In the genomic region with DNA sequence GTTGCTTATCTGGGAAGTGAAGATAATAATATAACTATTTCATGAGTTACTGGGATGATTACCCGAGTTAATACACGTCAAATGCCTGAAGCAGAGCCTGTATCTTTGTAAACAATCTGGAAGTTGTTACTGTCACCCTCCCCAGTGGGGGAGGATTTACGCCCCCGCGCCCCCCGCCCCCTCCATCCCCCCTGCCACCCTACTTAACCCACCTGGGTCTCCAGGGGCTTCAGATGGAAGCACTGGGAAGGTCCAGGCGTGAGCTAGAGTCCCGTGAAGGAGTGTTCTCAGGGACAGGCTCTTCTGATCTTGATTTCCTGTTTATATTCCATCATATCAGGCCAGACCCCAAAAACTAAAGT, we compare ENCODE assay signal across 8 cellular contexts. TPM values are rescaled to one million over a fixed set of nuclear protein-coding genes. Genes with fewer than 3 reads are reported as not detected.
A peak's percentile ranks its signal among the peaks of the same experiment; 100 is the strongest.
DNase-seq lines count a peak whose midpoint lies in the region; ATAC-seq and TF ChIP-seq lines count a peak whose summit lies in the region.

No MANE protein-coding gene starts in this region.

- H3K4me1 ChIP-seq in Panc1 (ENCODE audit: control insufficient read depth, insufficient read depth, low read length) (peaks cover 9% of the 10 kb centered on the region), esophagus (ENCODE audit: control insufficient read depth in 2 of 2, insufficient read depth in 2 of 2, low read length in 1 of 2) (no peaks in the 10 kb centered on the region), rectal smooth muscle tissue (ENCODE audit: control insufficient read depth, insufficient read depth, low read length) (no peaks in the 10 kb centered on the region)

- H3K27me3 ChIP-seq in Panc1 (ENCODE audit: control insufficient read depth, insufficient read depth, low read length) (no peaks in the 10 kb centered on the region), esophagus (ENCODE audit: control insufficient read depth in 1 of 2, insufficient read depth in 2 of 2, low read length in 2 of 2) (no peaks in the 10 kb centered on the region), rectal smooth muscle tissue (ENCODE audit: control insufficient read depth, insufficient read depth, low read length) (no peaks in the 10 kb centered on the region)

- intact Hi-C loops in Panc1 (cut with micrococcal nuclease; ENCODE audit: unreplicated experiment): no loop called here

- WGBS in esophagus, 2 donors: 16 to 21% methylated on average over 8 of the region's 8 CpGs

- H3K9me3 ChIP-seq in Panc1 (ENCODE audit: control insufficient read depth, insufficient read depth, low read depth, low read length) (no peaks in the 10 kb centered on the region), esophagus (ENCODE audit: control insufficient read depth in 2 of 2, insufficient read depth in 1 of 2, low read depth in 1 of 2, low read length in 1 of 2) (no peaks in the 10 kb centered on the region)

- ATAC-seq in Panc1: no peak
- no peak for ATAC-seq in HG02852 (IDR thresholded peaks at IDR 0.05; ENCODE audit: unreplicated experiment)
- no peak for ATAC-seq in HG03457 (IDR thresholded peaks at IDR 0.05; ENCODE audit: unreplicated experiment)

- DNase-seq in GM12864 (ENCODE audit: low read depth) (no peak), Panc1 (ENCODE audit: low read depth, low spot score) (no peak), dedifferentiated amniotic fluid mesenchymal stem cell (ENCODE audit: extremely low spot score) (no peak), GM19238 (ENCODE audit: insufficient read length, low spot score) (no peak)

- CTCF ChIA-PET in Panc1 (lab: Charles Lee): interaction anchor here (1.9 kb wide), 2 partner anchors 12 to 130 kb away, joined by 9 to 14 read pairs; no protein-coding TSS in a partner anchor

- peak overlapping the region; percentile 67 for H3K4me3 ChIP-seq in GM12864 (ENCODE audit: low read depth, low read length)
- H3K4me3 ChIP-seq in Panc1 (ENCODE audit: low read depth in 2 of 2, low read length in 2 of 2): peak overlapping the region; percentile 90 to 98
- H3K4me3 ChIP-seq in esophagus (ENCODE audit: low read depth in 1 of 2, low read length in 2 of 2): peak overlapping the region in 1 of 2 donors; percentile 44
- peak overlapping the region; percentile 90 for H3K4me3 ChIP-seq in rectal smooth muscle tissue (ENCODE audit: low read length)

- TF ChIP-seq CTCF in GM12864 (IDR thresholded peaks at IDR 0.05; ENCODE audit: low read depth, low read length, missing control alignments) (no peak), Panc1 (IDR thresholded peaks at IDR 0.05) (no peak)

- no peak overlapping the region for H3K9ac ChIP-seq in rectal smooth muscle tissue (ENCODE audit: low read length)

- BruUV-seq in Panc1 (replicated peaks; lab: Mats Ljungman, UMichigan): no TSS peak

- H3K27ac ChIP-seq in Panc1 (ENCODE audit: low read length): peak overlapping the region; percentile 96
- H3K27ac ChIP-seq in esophagus (ENCODE audit: low read depth in 2 of 2, low read length in 1 of 2): peak overlapping the region; percentile 40 to 87
- H3K27ac ChIP-seq in rectal smooth muscle tissue (ENCODE audit: low read depth, low read length): no peak overlapping the region

- POLR2A ChIA-PET in Panc1 (lab: Charles Lee): interaction anchor here (0.7 kb wide), 1 partner anchor 65 kb away, joined by 10 read pairs; no protein-coding TSS in a partner anchor

- in situ Hi-C loops in Panc1 (cut with HindIII; ENCODE audit: low pct_unique_long_range_greater_than_20kb, low sequenced_read_pairs): no loop called here

- H3K36me3 ChIP-seq in Panc1 (ENCODE audit: control insufficient read depth, insufficient read depth, low read length) (peaks cover 6% of the 10 kb centered on the region; the same call in 1 of the 2 replicates), esophagus (ENCODE audit: control insufficient read depth in 2 of 2, insufficient read depth in 2 of 2, low read length in 1 of 2) (no peaks in the 10 kb centered on the region), rectal smooth muscle tissue (ENCODE audit: control insufficient read depth, insufficient read depth, low read length) (no peaks in the 10 kb centered on the region)

RNA-seq across cellular contexts. Expression of gene PPA1, which starts 0.7 kb away (rescaled TPM):
- 174 TPM for total RNA-seq in Panc1 (2021; ENCODE audit: unreplicated experiment)
- 105 TPM for polyA plus RNA-seq in Panc1 (2012; ENCODE audit: insufficient read length)
- polyA plus RNA-seq in esophagus: 100 to 1,000 TPM; 167 to 220 TPM

RNA-seq across cellular contexts. Expression of gene NPFFR1, which starts 49.9 kb away (rescaled TPM):
- 0.05 TPM for total RNA-seq in Panc1 (2021; ENCODE audit: unreplicated experiment)
- 0.04 TPM for polyA plus RNA-seq in Panc1 (2012; ENCODE audit: insufficient read length)
- polyA plus RNA-seq in esophagus: under 1 TPM; 0.01 to 0.02 TPM
